ENCODE assay signal across 21 cellular contexts in the genomic region with DNA sequence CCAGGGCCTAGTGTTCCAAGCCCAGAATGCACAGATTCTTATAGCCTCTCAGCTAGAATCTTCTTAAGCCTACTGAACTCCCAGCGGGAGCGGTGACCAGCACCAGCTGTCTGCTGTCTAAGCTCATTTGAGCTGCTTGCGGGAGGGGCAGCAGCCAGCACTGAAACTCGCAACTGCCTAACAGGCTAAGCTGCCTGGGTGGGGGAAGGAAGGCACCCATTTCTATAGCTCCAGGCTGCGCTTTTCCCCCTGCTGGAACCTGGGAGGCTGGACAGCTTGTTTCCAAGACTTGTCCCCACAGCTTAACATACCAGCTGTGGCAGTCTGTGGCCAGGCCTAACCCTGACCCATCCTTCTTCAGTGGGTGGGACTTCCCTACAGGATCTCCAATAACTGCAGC.
"Had no signal": no experiment of that assay in that cellular context is flagged by ENCODE, and none has a peak within 500 bp of the region (broad histone marks: within the 10 kb centered on the region; RNA-seq: fewer than 3 reads in every experiment).

No MANE protein-coding gene starts in this region.

- FAIRE-seq: astrocyte, bronchial epithelial cell had no signal

- H3K27me3 ChIP-seq: gastrocnemius medialis, heart right ventricle, suprapubic skin, upper lobe of left lung had no signal

- H3K27me3 Mint-ChIP-seq: activated naive CD4-positive, alpha-beta T cell treated with anti-CD3 and anti-CD28 coated beads, Interleukin-2, amount 10 ng/mL, durations not matched to agents 7 days and 5 days; activated T-helper 17 cell treated with anti-CD3 and anti-CD28 coated beads, Interleukin-2, amount 50 U/mL, for 72 hours; naive thymus-derived CD4-positive, alpha-beta T cell; stimulated activated naive CD8-positive, alpha-beta T cell treated with anti-CD3 and anti-CD28 coated beads, Interleukin-15, Interleukin-2, amounts not matched to agents 100 ng/mL and 50 ng/mL, for 24 hours; T-cell had no signal

- H3K9me3 ChIP-seq: gastrocnemius medialis, suprapubic skin, upper lobe of left lung had no signal

- H3K9me3 Mint-ChIP-seq: activated naive CD4-positive, alpha-beta T cell treated with anti-CD3 and anti-CD28 coated beads, Interleukin-2, amount 10 ng/mL, durations not matched to agents 7 days and 5 days had no signal

- H3K36me3 ChIP-seq: gastrocnemius medialis, heart right ventricle, suprapubic skin, upper lobe of left lung had no signal

- DNase-seq: activated CD4-positive, alpha-beta T cell treated with anti-CD3 and anti-CD28 coated beads for 1 hour; activated CD4-positive, alpha-beta T cell treated with anti-CD3 and anti-CD28 coated beads, Interleukin-2, amount 50 U/mL, for 4 hours; activated naive CD4-positive, alpha-beta T cell treated with anti-CD3 and anti-CD28 coated beads, Interleukin-2, amount 10 ng/mL, durations not matched to agents 7 days and 5 days; activated T-cell treated with anti-CD3 and anti-CD28 coated beads for 4 hours; dermis blood vessel endothelial cell; erythroblast; gastrocnemius medialis; left colon; naive thymus-derived CD4-positive, alpha-beta T cell; nucleus accumbens; right cardiac atrium; T-cell; T-helper 9 cell; upper lobe of left lung had no signal

- H3K27ac Mint-ChIP-seq: activated naive CD4-positive, alpha-beta T cell treated with anti-CD3 and anti-CD28 coated beads, Interleukin-2, amount 10 ng/mL, durations not matched to agents 7 days and 5 days; activated T-helper 17 cell treated with anti-CD3 and anti-CD28 coated beads, Interleukin-2, amount 50 U/mL, for 72 hours; stimulated activated naive CD8-positive, alpha-beta T cell treated with anti-CD3 and anti-CD28 coated beads, Interleukin-15, Interleukin-2, amounts not matched to agents 100 ng/mL and 50 ng/mL, for 24 hours; T-cell had no signal

- H3K36me3 Mint-ChIP-seq: activated naive CD4-positive, alpha-beta T cell treated with anti-CD3 and anti-CD28 coated beads, Interleukin-2, amount 10 ng/mL, durations not matched to agents 7 days and 5 days; naive thymus-derived CD4-positive, alpha-beta T cell; T-cell had no signal

- H3K4me1 Mint-ChIP-seq: activated naive CD4-positive, alpha-beta T cell treated with anti-CD3 and anti-CD28 coated beads, Interleukin-2, amount 10 ng/mL, durations not matched to agents 7 days and 5 days; activated T-helper 17 cell treated with anti-CD3 and anti-CD28 coated beads, Interleukin-2, amount 50 U/mL, for 72 hours; naive thymus-derived CD4-positive, alpha-beta T cell; T-cell had no signal

- H3K4me1 ChIP-seq: heart right ventricle, suprapubic skin, upper lobe of left lung had no signal

- H3K27ac ChIP-seq: gastrocnemius medialis, heart right ventricle, suprapubic skin, upper lobe of left lung had no signal

- H3K4me2 ChIP-seq: smooth muscle cell had no signal

- H3K4me3 ChIP-seq: gastrocnemius medialis, heart right ventricle, smooth muscle cell, suprapubic skin, upper lobe of left lung had no signal

- H3K4me3 Mint-ChIP-seq: activated naive CD4-positive, alpha-beta T cell treated with anti-CD3 and anti-CD28 coated beads, Interleukin-2, amount 10 ng/mL, durations not matched to agents 7 days and 5 days; activated T-helper 17 cell treated with anti-CD3 and anti-CD28 coated beads, Interleukin-2, amount 50 U/mL, for 72 hours; naive thymus-derived CD4-positive, alpha-beta T cell; stimulated activated naive CD8-positive, alpha-beta T cell treated with anti-CD3 and anti-CD28 coated beads, Interleukin-15, Interleukin-2, amounts not matched to agents 100 ng/mL and 50 ng/mL, for 24 hours; T-cell had no signal

- ATAC-seq: activated T-helper 17 cell treated with anti-CD3 and anti-CD28 coated beads, Interleukin-2, amount 50 U/mL, for 72 hours; gastrocnemius medialis; heart right ventricle; left colon; naive thymus-derived CD4-positive, alpha-beta T cell; right cardiac atrium; T-cell had no signal
